ENCODE assay signal across 8 cellular contexts in the genomic region with DNA sequence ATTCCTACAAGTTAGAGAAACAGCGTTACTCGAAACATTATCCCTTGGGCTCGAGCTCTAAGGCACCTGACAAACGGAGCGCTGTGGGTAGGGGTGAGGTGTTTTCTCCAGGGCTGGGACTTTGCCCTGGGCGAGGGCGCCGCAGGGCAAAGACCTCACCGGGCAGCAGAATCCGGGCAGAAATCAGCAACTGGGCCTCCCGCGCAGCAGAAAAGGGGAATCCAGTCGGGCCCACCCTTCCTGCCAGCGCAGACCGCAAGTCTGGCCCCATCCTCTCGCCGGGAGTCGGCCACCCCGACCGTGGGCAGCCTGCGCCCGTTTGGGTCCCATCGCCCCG. TPM values are rescaled to one million over a fixed set of nuclear protein-coding genes. Genes with fewer than 3 reads are reported as not detected.
DNase-seq lines count a peak whose midpoint lies in the region; ATAC-seq and TF ChIP-seq lines count a peak whose summit lies in the region.

No MANE protein-coding gene starts in this region.

- ATAC-seq in GM18907 (IDR thresholded peaks at IDR 0.05; ENCODE audit: unreplicated experiment) (peak; percentile 16), GM21619 (IDR thresholded peaks at IDR 0.05; ENCODE audit: unreplicated experiment) (no peak)

- H3K4me3 Mint-ChIP-seq in endothelial cell (ENCODE audit: unreplicated experiment) = peak overlapping the region; percentile 89

- peak overlapping the region; percentile 65 to 88 (median 76) for H3K4me3 ChIP-seq in BLaER1 treated with 17β-estradiol and CSF1 and Interleukin-3, amounts not matched to agents 10 nM and 100 nM
- peak overlapping the region; percentile 87 for H3K4me3 ChIP-seq in neural cell (ENCODE audit: low read length)

- no peaks in the 10 kb centered on the region for H3K9me3 Mint-ChIP-seq in endothelial cell (ENCODE audit: unreplicated experiment)

- H3K27ac Mint-ChIP-seq in endothelial cell (ENCODE audit: unreplicated experiment) = peak overlapping the region; percentile 18

- peak overlapping the region in 6 of 11 experiments; percentile 85 to 95 (median 90); a peak in 18 of 22 replicates for H3K4me2 ChIP-seq in BLaER1 treated with 17β-estradiol and CSF1 and Interleukin-3, amounts not matched to agents 10 nM and 100 nM
- H3K4me2 ChIP-seq in neural cell (ENCODE audit: low read length) = peak overlapping the region; percentile 94

- H3K9me3 ChIP-seq in BLaER1 treated with 17β-estradiol and CSF1 and Interleukin-3, amounts not matched to agents 10 nM and 100 nM (replicated peaks in 1 of 11) = peaks cover 0 to 1% (median 0%) of the 10 kb centered on the region in 11 experiments; a peak in 1 of 22 replicates
- no peaks in the 10 kb centered on the region for H3K9me3 ChIP-seq in neural cell (ENCODE audit: low read length)

- no peak for TF ChIP-seq RAD21 in neural cell (conservative IDR thresholded peaks at IDR 0.05)

- no peak for TF ChIP-seq EP300 in neural cell (conservative IDR thresholded peaks at IDR 0.05; ENCODE audit: poor library complexity, severe bottlenecking)

- H3K27me3 ChIP-seq in BLaER1 treated with 17β-estradiol and CSF1 and Interleukin-3, amounts not matched to agents 10 nM and 100 nM = no peaks in the 10 kb centered on the region
- H3K27me3 ChIP-seq in neural cell (ENCODE audit: insufficient read depth, low read depth, low read length) = no peaks in the 10 kb centered on the region

- H3K27me3 Mint-ChIP-seq in endothelial cell (ENCODE audit: unreplicated experiment) = no peaks in the 10 kb centered on the region

- no peak overlapping the region for H2AFZ ChIP-seq in neural cell (ENCODE audit: low read depth, low read length)

- H3K4me1 Mint-ChIP-seq in endothelial cell (ENCODE audit: unreplicated experiment) = peaks cover 23% of the 10 kb centered on the region

- peak overlapping the region; percentile 75 to 95 (median 90) for H3K9ac ChIP-seq in BLaER1 treated with 17β-estradiol and CSF1 and Interleukin-3, amounts not matched to agents 10 nM and 100 nM
- H3K9ac ChIP-seq in neural cell (ENCODE audit: low read length) = peak overlapping the region; percentile 12

- peaks cover 17 to 32% (median 27%) of the 10 kb centered on the region in 10 experiments for H3K4me1 ChIP-seq in BLaER1 treated with 17β-estradiol and CSF1 and Interleukin-3, amounts not matched to agents 10 nM and 100 nM

- peaks cover 13% of the 10 kb centered on the region for H3K36me3 Mint-ChIP-seq in endothelial cell (ENCODE audit: low read depth, unreplicated experiment)

- no peaks in the 10 kb centered on the region for H3F3A ChIP-seq in neural cell (ENCODE audit: insufficient read depth, low read length, poor library complexity, severe bottlenecking)

- peaks cover 23% of the 10 kb centered on the region for H3K79me2 ChIP-seq in neural cell (replicated peaks; ENCODE audit: insufficient read depth, low read length)

- DNase-seq in RPMI8226 (peak; percentile 57), endothelial cell (ENCODE audit: low spot score) (peak; percentile 9), putamen (ENCODE audit: low spot score) (no peak), NCI-H510A treated with DMSO at 0.1 percent for 48 hours (lab: John Stamatoyannopoulos, UW) (no peak)

- H3K27ac ChIP-seq in BLaER1 treated with 17β-estradiol and CSF1 and Interleukin-3, amounts not matched to agents 10 nM and 100 nM = peak overlapping the region in 10 of 11 experiments; percentile 26 to 96 (median 90); a peak in 19 of 22 replicates
- H3K27ac ChIP-seq in neural cell (ENCODE audit: low read length) = no peak overlapping the region

- peaks cover 21 to 38% (median 28%) of the 10 kb centered on the region in 11 experiments for H3K36me3 ChIP-seq in BLaER1 treated with 17β-estradiol and CSF1 and Interleukin-3, amounts not matched to agents 10 nM and 100 nM
- no peaks in the 10 kb centered on the region for H3K36me3 ChIP-seq in neural cell (ENCODE audit: insufficient read depth, low read length)

- no peaks in the 10 kb centered on the region for H3K9me2 ChIP-seq in neural cell (ENCODE audit: insufficient read depth, low read length)

- peaks cover 9 to 15% (median 12%) of the 10 kb centered on the region in 11 experiments; a peak in 16 of 22 replicates for H4K20me1 ChIP-seq in BLaER1 treated with 17β-estradiol and CSF1 and Interleukin-3, amounts not matched to agents 10 nM and 100 nM
- H4K20me1 ChIP-seq in neural cell (ENCODE audit: insufficient read depth) = no peaks in the 10 kb centered on the region

- TF ChIP-seq CTCF in endothelial cell (IDR thresholded peaks at IDR 0.05; ENCODE audit: unreplicated experiment) (no peak), neural cell (IDR thresholded peaks at IDR 0.05; ENCODE audit: poor library complexity, severe bottlenecking) (no peak)

TF ChIP-seq in neural cell, 6 proteins besides CTCF, POLR2A, EP300 and RAD21:
- no peak for TF ChIP-seq MXI1 (conservative IDR thresholded peaks at IDR 0.05; ENCODE audit: poor library complexity, severe bottlenecking)
- no peak for TF ChIP-seq TAF1 (IDR thresholded peaks at IDR 0.05; ENCODE audit: low read depth)
- TF ChIP-seq EZH2 (IDR thresholded peaks at IDR 0.05; ENCODE audit: borderline replicate concordance, insufficient read depth, low read length, poor library complexity, severe bottlenecking) = no peak
- no peak for TF ChIP-seq POLR2AphosphoS5 (IDR thresholded peaks at IDR 0.05)
- TF ChIP-seq SMC3 (conservative IDR thresholded peaks at IDR 0.05; ENCODE audit: poor library complexity) = no peak
- TF ChIP-seq, protein P1, sequence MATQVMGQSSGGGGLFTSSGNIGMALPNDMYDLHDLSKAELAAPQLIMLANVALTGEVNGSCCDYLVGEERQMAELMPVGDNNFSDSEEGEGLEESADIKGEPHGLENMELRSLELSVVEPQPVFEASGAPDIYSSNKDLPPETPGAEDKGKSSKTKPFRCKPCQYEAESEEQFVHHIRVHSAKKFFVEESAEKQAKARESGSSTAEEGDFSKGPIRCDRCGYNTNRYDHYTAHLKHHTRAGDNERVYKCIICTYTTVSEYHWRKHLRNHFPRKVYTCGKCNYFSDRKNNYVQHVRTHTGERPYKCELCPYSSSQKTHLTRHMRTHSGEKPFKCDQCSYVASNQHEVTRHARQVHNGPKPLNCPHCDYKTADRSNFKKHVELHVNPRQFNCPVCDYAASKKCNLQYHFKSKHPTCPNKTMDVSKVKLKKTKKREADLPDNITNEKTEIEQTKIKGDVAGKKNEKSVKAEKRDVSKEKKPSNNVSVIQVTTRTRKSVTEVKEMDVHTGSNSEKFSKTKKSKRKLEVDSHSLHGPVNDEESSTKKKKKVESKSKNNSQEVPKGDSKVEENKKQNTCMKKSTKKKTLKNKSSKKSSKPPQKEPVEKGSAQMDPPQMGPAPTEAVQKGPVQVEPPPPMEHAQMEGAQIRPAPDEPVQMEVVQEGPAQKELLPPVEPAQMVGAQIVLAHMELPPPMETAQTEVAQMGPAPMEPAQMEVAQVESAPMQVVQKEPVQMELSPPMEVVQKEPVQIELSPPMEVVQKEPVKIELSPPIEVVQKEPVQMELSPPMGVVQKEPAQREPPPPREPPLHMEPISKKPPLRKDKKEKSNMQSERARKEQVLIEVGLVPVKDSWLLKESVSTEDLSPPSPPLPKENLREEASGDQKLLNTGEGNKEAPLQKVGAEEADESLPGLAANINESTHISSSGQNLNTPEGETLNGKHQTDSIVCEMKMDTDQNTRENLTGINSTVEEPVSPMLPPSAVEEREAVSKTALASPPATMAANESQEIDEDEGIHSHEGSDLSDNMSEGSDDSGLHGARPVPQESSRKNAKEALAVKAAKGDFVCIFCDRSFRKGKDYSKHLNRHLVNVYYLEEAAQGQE (IDR thresholded peaks at IDR 0.05; ENCODE audit: borderline replicate concordance) = no peak

RNA-seq across cellular contexts. Expression of a gene that starts 0.4 kb away (rescaled TPM):
- 13.0 TPM for total RNA-seq in endothelial cell (ENCODE audit: unreplicated experiment)
- 7.0 and 9.8 TPM in 2 replicates for polyA plus RNA-seq in neural cell
- polyA minus RNA-seq in neural cell = 39.0 and 41.2 TPM in 2 replicates

RNA-seq across cellular contexts. Expression of a gene that starts 0.8 kb away (rescaled TPM):
- total RNA-seq in endothelial cell (ENCODE audit: unreplicated experiment) = 20.1 TPM
- polyA plus RNA-seq in neural cell = 17.0 and 21.2 TPM in 2 replicates
- polyA minus RNA-seq in neural cell = 19.0 and 20.7 TPM in 2 replicates

Comparison
In these comparisons a context has a peak if more than half of its experiments do, and no peak if none do; other contexts are left out.
1. DNase-seq: peak in RPMI8226 (single experiment) and endothelial cell (single experiment); none in putamen (single experiment) and NCI-H510A treated with DMSO at 0.1 percent for 48 hours (single experiment).